ENCODE assay signal across 15 cellular contexts in genomic region chr13:58318495-58319167, GRCh38.
DNase-seq lines count a peak whose midpoint lies in the region; ATAC-seq and TF ChIP-seq lines count a peak whose summit lies in the region.
"Had no signal": no experiment of that assay in that cellular context is flagged by ENCODE, and none has a peak within 500 bp of the region (broad histone marks: within the 10 kb centered on the region; RNA-seq: fewer than 3 reads in every experiment).

No MANE protein-coding gene starts in this region.

- DNase-seq in Right ventricle myocardium inferior (ENCODE audit: missing footprints) (peak; percentile 57), left ventricle myocardium superior (no peak), neuronal stem cell (ENCODE audit: low spot score) (no peak), NCI-H2029 (lab: John Stamatoyannopoulos, UW) (no peak), putamen (ENCODE audit: low spot score) (no peak)
- DNase-seq: 8988T, AML-193, Caco-2, GM23248, H7 had no signal

- H4K91ac ChIP-seq in neuronal stem cell (ENCODE audit: low read depth, low read length, poor library complexity), result no peak overlapping the region

- H3K9me3 ChIP-seq in HEK293 (ENCODE audit: control insufficient read depth, insufficient read depth, low read depth, low read length) (no peaks in the 10 kb centered on the region), neuronal stem cell (replicated peaks in 1 of 2; ENCODE audit: control insufficient read depth in 2 of 2, insufficient read depth in 1 of 2, low read depth in 1 of 2, low read length in 2 of 2) (no peaks in the 10 kb centered on the region)
- H3K9me3 ChIP-seq: Caco-2 had no signal

- intact Hi-C loops in Right ventricle myocardium inferior (cut with DNase I) (no loop called here), left ventricle myocardium superior (cut with micrococcal nuclease) (no loop called here)

- H3K79me1 ChIP-seq in neuronal stem cell (ENCODE audit: low read depth, low read length), result no peaks in the 10 kb centered on the region

- no peak for TF ChIP-seq CTCF in HEK293 (tag by site-specific recombination; IDR thresholded peaks at IDR 0.05)

- no peaks in the 10 kb centered on the region for H3K36me3 Mint-ChIP-seq in stimulated activated memory B cell treated with anti-CD40 and anti-IgM and Interleukin-4, amounts not matched to agents 10 μg/mL and 1 μg/mL and 100 μg/mL, for 72 hours
- H3K36me3 Mint-ChIP-seq: CD8-positive, alpha-beta memory T cell had no signal

- no peak overlapping the region for H3K23ac ChIP-seq in neuronal stem cell (ENCODE audit: low read depth, low read length, poor library complexity)

- H3K36me3 ChIP-seq in HEK293 (ENCODE audit: control insufficient read depth in 2 of 2, insufficient read depth in 1 of 2, low read length in 2 of 2), result no peaks in the 10 kb centered on the region
- no peaks in the 10 kb centered on the region for H3K36me3 ChIP-seq in neuronal stem cell (replicated peaks in 1 of 2; ENCODE audit: control insufficient read depth in 2 of 2, insufficient read depth in 2 of 2, low read length in 2 of 2)
- H3K36me3 ChIP-seq: BLaER1 had no signal

- peak overlapping the region; percentile 17 for H4K8ac ChIP-seq in neuronal stem cell (ENCODE audit: low read depth, low read length)

- H3K4me3 ChIP-seq in HEK293 (ENCODE audit: low read depth, low read length) (no peak overlapping the region), neuronal stem cell (ENCODE audit: low read length in 2 of 2) (no peak overlapping the region)
- H3K4me3 ChIP-seq: BLaER1, GM12878, GM23248 had no signal

- no peak overlapping the region for H2AFZ ChIP-seq in neuronal stem cell (ENCODE audit: low read length)
- H2AFZ ChIP-seq: GM23248 had no signal

- no peak overlapping the region for H2AK5ac ChIP-seq in neuronal stem cell (ENCODE audit: low read depth, low read length)

- H3K9ac ChIP-seq in neuronal stem cell (ENCODE audit: low read depth, low read length, poor library complexity), result no peak overlapping the region
- H3K9ac ChIP-seq: BLaER1, GM23248 had no signal

- H3K27me3 ChIP-seq in neuronal stem cell (ENCODE audit: control insufficient read depth in 3 of 3, insufficient read depth in 3 of 3, low read depth in 1 of 3, low read length in 3 of 3), result no peaks in the 10 kb centered on the region
- H3K27me3 ChIP-seq: BLaER1 had no signal

- ATAC-seq in Right ventricle myocardium inferior, result no peak
- no peak for ATAC-seq in left ventricle myocardium superior
- no peak for ATAC-seq in stimulated activated memory B cell treated with anti-CD40 and anti-IgM and Interleukin-4, amounts not matched to agents 10 μg/mL and 1 μg/mL and 100 μg/mL, for 72 hours
- ATAC-seq: GM12878 had no signal

- H3K18ac ChIP-seq in neuronal stem cell (ENCODE audit: low read length), result no peak overlapping the region

- CTCF ChIA-PET in HEK293 (lab: Yijun Ruan, JAX), result no interaction called here

- no peak overlapping the region for H3K4me3 Mint-ChIP-seq in stimulated activated memory B cell treated with anti-CD40 and anti-IgM and Interleukin-4, amounts not matched to agents 10 μg/mL and 1 μg/mL and 100 μg/mL, for 72 hours
- H3K4me3 Mint-ChIP-seq: CD8-positive, alpha-beta memory T cell had no signal

- no peaks in the 10 kb centered on the region for H3K27me3 Mint-ChIP-seq in stimulated activated memory B cell treated with anti-CD40 and anti-IgM and Interleukin-4, amounts not matched to agents 10 μg/mL and 1 μg/mL and 100 μg/mL, for 72 hours
- H3K27me3 Mint-ChIP-seq: CD8-positive, alpha-beta memory T cell had no signal

- POLR2A ChIA-PET in HEK293 (lab: Yijun Ruan, JAX), result no interaction called here

- H3K4me1 Mint-ChIP-seq in stimulated activated memory B cell treated with anti-CD40 and anti-IgM and Interleukin-4, amounts not matched to agents 10 μg/mL and 1 μg/mL and 100 μg/mL, for 72 hours, result no peaks in the 10 kb centered on the region
- H3K4me1 Mint-ChIP-seq: CD8-positive, alpha-beta memory T cell had no signal

- H3K27ac ChIP-seq in HEK293 (ENCODE audit: extremely low read depth, low read depth, low read length) (no peak overlapping the region), neuronal stem cell (replicated peaks; ENCODE audit: low read length) (no peak overlapping the region)
- H3K27ac ChIP-seq: BLaER1, GM23248 had no signal

- H3K4ac ChIP-seq in neuronal stem cell (ENCODE audit: low read length), result no peak overlapping the region

- H3K4me2 ChIP-seq in neuronal stem cell (ENCODE audit: insufficient read depth, low read length, poor library complexity, severe bottlenecking), result no peak overlapping the region
- H3K4me2 ChIP-seq: BLaER1 had no signal

- H2BK120ac ChIP-seq in neuronal stem cell (ENCODE audit: low read depth, low read length), result no peak overlapping the region

- no peak overlapping the region for H2BK12ac ChIP-seq in neuronal stem cell (ENCODE audit: low read length)

- no peaks in the 10 kb centered on the region for H3K4me1 ChIP-seq in HEK293 (ENCODE audit: control insufficient read depth, insufficient read depth, low read length)
- H3K4me1 ChIP-seq in neuronal stem cell (ENCODE audit: control insufficient read depth in 2 of 2, insufficient read depth in 1 of 2, low read depth in 1 of 2, low read length in 2 of 2), result no peaks in the 10 kb centered on the region
- H3K4me1 ChIP-seq: Caco-2 had no signal

- H2BK5ac ChIP-seq in neuronal stem cell (ENCODE audit: low read length), result no peak overlapping the region

- H3K27ac Mint-ChIP-seq in stimulated activated memory B cell treated with anti-CD40 and anti-IgM and Interleukin-4, amounts not matched to agents 10 μg/mL and 1 μg/mL and 100 μg/mL, for 72 hours, result no peak overlapping the region
- H3K27ac Mint-ChIP-seq: CD8-positive, alpha-beta memory T cell had no signal

- no CpG with 5 or more reads among the region's 50 CpGs for WGBS in neuronal stem cell (ENCODE audit: extremely low coverage in 2 of 2, insufficient read length in 2 of 2, insufficient replicate concordance in 1 of 2), 2 donors

- H2BK15ac ChIP-seq in neuronal stem cell (ENCODE audit: low read length), result no peak overlapping the region

- no peaks in the 10 kb centered on the region for H3K9me3 Mint-ChIP-seq in stimulated activated memory B cell treated with anti-CD40 and anti-IgM and Interleukin-4, amounts not matched to agents 10 μg/mL and 1 μg/mL and 100 μg/mL, for 72 hours

- H3K14ac ChIP-seq in neuronal stem cell (ENCODE audit: low read length), result no peak overlapping the region

TF ChIP-seq in HEK293, 187 proteins besides CTCF, POLR2A, EP300 and RAD21:
- TF ChIP-seq GLIS1 (tag by site-specific recombination; IDR thresholded peaks at IDR 0.05) (no peak), KLF16 (tag by site-specific recombination; IDR thresholded peaks at IDR 0.05) (no peak), ZBTB20 (tag by site-specific recombination; IDR thresholded peaks at IDR 0.05) (no peak), ZNF202 (tag by site-specific recombination; IDR thresholded peaks at IDR 0.05; ENCODE audit: borderline replicate concordance) (0 out of 2 replicates have a peak, but pooled peaks have one; percentile 27)
